Comparison of ENCODE assay signal across 26 cellular contexts in the genomic region with DNA sequence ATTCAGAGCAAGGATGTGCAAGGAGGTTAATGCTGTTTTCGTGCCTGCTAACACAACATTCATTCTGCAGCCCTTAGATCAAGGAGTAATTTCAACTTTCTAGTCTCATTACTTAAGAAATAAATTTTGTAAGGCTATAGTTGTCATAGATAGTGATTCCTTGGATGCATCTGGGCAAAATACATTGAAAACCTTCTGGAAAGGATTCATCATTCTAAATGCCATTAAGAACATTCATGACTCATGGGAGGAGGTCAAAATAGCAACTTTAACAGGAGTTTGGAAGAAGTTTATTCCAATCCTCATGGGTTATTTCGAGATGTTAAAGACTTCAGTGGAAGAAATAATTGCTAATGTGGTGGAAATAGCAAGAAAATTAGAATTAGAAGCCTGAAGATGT.
"Had no signal": no experiment of that assay in that cellular context is flagged by ENCODE, and none has a peak within 500 bp of the region (broad histone marks: within the 10 kb centered on the region; RNA-seq: fewer than 3 reads in every experiment).

No MANE protein-coding gene starts in this region.

- H3K4me3 ChIP-seq: gastrocnemius medialis, left ventricle myocardium inferior, lung, pancreas, prostate gland, uterus had no signal

- DNase-seq: activated CD4-positive, alpha-beta memory T cell treated with anti-CD3 and anti-CD28 coated beads for 36 hours; activated CD4-positive, alpha-beta T cell treated with anti-CD3 and anti-CD28 coated beads for 48 hours; activated CD8-positive, alpha-beta memory T cell treated with anti-CD3 and anti-CD28 coated beads, Interleukin-2, amount 50 U/mL, for 4 hours; activated gamma-delta T cell treated with Interleukin-2 at 50 U/mL for 16 hours; activated naive CD4-positive, alpha-beta T cell treated with anti-CD3 and anti-CD28 coated beads, Interleukin-2, amount 50 U/mL, for 16 hours; activated T-cell treated with anti-CD3 and anti-CD28 coated beads, Interleukin-2, amount 50 U/mL, for 1 hour; amniotic stem cell; caudate nucleus; gastrocnemius medialis; glutamatergic neuron; islet precursor cell; left ventricle myocardium inferior; midbrain; naive thymus-derived CD4-positive, alpha-beta T cell; pancreas; retina; small intestine; stimulated activated CD4-positive, alpha-beta T cell treated with anti-CD3 and anti-CD28 coated beads, Interleukin-4, amount 100 ng/mL, for 24 hours; substantia nigra; T-helper 9 cell; uterus had no signal

- H3K4me1 ChIP-seq: gastrocnemius medialis, left ventricle myocardium inferior, pancreas, prostate gland, uterus had no signal

- H3K27ac ChIP-seq: gastrocnemius medialis, left ventricle myocardium inferior, pancreas, prostate gland, uterus, VCaP had no signal

- H3K36me3 ChIP-seq: gastrocnemius medialis, left ventricle myocardium inferior, pancreas, prostate gland, uterus had no signal

- H3K27me3 ChIP-seq: gastrocnemius medialis, pancreas, uterus had no signal

- H3K9me3 ChIP-seq: gastrocnemius medialis, left ventricle myocardium inferior, pancreas, prostate gland, uterus had no signal

- ATAC-seq: gastrocnemius medialis; naive thymus-derived CD4-positive, alpha-beta T cell; pancreas; sciatic nerve; stimulated activated effector memory CD8-positive, alpha-beta T cell treated with anti-CD3 and anti-CD28 coated beads, Interleukin-12 subunit alpha, Interleukin-12 subunit beta, amount 100 ng/mL, for 72 hours had no signal
